ENCODE assay signal across 17 cellular contexts in the genomic region with DNA sequence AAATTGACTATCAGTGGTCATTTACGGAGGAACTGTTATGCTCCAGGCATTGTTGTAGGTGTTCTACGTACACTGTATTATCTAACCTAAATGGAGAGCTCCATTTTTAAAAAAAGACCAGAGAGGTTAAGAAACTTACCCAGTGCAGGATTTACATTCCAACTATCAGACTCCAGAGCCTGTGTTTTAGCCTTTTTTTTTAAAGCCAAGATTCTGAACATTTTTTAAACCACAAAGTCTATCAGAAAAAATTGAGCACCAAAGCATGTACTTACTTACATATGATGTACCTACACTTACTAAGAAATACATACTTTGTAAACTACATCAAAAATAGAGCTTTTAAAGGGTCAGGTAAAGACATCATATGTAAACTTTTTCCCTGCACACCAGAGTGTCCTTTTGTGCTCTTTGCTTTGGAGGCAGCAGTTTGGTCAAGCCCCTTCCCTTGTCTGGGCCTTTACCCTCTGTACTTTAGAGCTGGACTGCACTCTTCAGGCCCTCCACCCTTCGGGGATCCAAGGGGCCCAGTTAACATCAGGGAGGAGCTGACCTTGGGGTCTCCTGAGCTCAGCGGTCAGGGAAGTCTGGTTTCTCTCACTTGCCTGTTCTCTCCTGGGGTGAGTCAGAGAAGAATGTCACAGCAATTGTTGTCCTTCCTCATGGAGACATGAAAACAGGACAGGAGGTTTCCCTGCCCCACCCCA. TPM values are rescaled to one million over a fixed set of nuclear protein-coding genes. Genes with fewer than 3 reads are reported as not detected.
DNase-seq lines count a peak whose midpoint lies in the region; ATAC-seq and TF ChIP-seq lines count a peak whose summit lies in the region.
"Had no signal": no experiment of that assay in that cellular context is flagged by ENCODE, and none has a peak within 500 bp of the region (broad histone marks: within the 10 kb centered on the region; RNA-seq: fewer than 3 reads in every experiment).

No MANE protein-coding gene starts in this region.

- no peak overlapping the region for H3K27ac ChIP-seq in brain microvascular endothelial cell
- H3K27ac ChIP-seq: adrenal gland had no signal

- WGBS in lower leg skin, 2 donors = 75 to 77% methylated on average over 4 of the region's 4 CpGs

- intact Hi-C loops in left ventricle myocardium superior (cut with micrococcal nuclease) (no loop called here), lower leg skin (cut with DNase I; ENCODE audit: low total_unique reads) (no loop called here)

- peak; percentile 39 for ATAC-seq in left ventricle myocardium superior
- ATAC-seq: left colon had no signal

- no peak overlapping the region for H3K4me3 ChIP-seq in brain microvascular endothelial cell (ENCODE audit: low read depth, low read length)
- H3K4me3 ChIP-seq in lower leg skin (ENCODE audit: low read depth, poor library complexity, severe bottlenecking) = no peak overlapping the region
- H3K4me3 ChIP-seq: adrenal gland had no signal

- no peaks in the 10 kb centered on the region for H3K27me3 ChIP-seq in brain microvascular endothelial cell (replicated peaks)
- H3K27me3 ChIP-seq: adrenal gland had no signal

- no peak for TF ChIP-seq POLR2A in lower leg skin (IDR thresholded peaks at IDR 0.05)

- TF ChIP-seq CTCF in brain microvascular endothelial cell (IDR thresholded peaks at IDR 0.05; ENCODE audit: low read depth, low read length, missing control alignments) = no peak
- no peak for TF ChIP-seq CTCF in lower leg skin (IDR thresholded peaks at IDR 0.05)

- in situ Hi-C loops in brain microvascular endothelial cell (cut with HindIII; ENCODE audit: low pct_ligation_motif_present, low sequenced_read_pairs) = no loop called here

- H3K36me3 ChIP-seq in brain microvascular endothelial cell (replicated peaks) = peaks cover 44% of the 10 kb centered on the region

- peak; percentile 39 for DNase-seq in LHCN-M2 (ENCODE audit: low read depth)
- DNase-seq in brain microvascular endothelial cell = peak; percentile 27
- no peak for DNase-seq in left ventricle myocardium superior
- DNase-seq in pulmonary artery endothelial cell (ENCODE audit: low read depth, low spot score) = peak; percentile 8
- no peak for DNase-seq in lower leg skin (ENCODE audit: low spot score in 2 of 2)
- no peak for DNase-seq in activated T-cell treated with anti-CD3 and anti-CD28 coated beads, Interleukin-2, amount 50 U/mL, for 1 hour
- no peak for DNase-seq in NCI-H82 (lab: John Stamatoyannopoulos, UW)
- DNase-seq: activated CD4-positive, alpha-beta T cell treated with anti-CD3 and anti-CD28 coated beads for 4 hours; activated effector memory CD4-positive, alpha-beta T cell treated with anti-CD3 and anti-CD28 coated beads, Interleukin-2, amount 50 U/mL, for 16 hours; adrenal gland; cerebellar nuclear complex; EL; left colon; NCI-H1092 treated with DMSO at 0.1 percent for 48 hours; NCI-H2081 treated with DMSO at 0.1 percent for 48 hours; NCI-H510A treated with DMSO at 0.1 percent for 48 hours; SW 1271 had no signal

RNA-seq across cellular contexts. Expression of a gene that starts 58.4 kb away (rescaled TPM):
- total RNA-seq in LHCN-M2 (2014; rRNA removed) (50.1 and 57.3 TPM in 2 replicates), left ventricle myocardium superior (102 TPM), pulmonary artery endothelial cell (47.2 and 53.1 TPM in 2 replicates), lower leg skin (10 to 100 TPM; 22.4 to 30.1 (median 26.5) TPM)
- polyA plus RNA-seq in LHCN-M2 (2012) = 194 TPM

RNA-seq across cellular contexts. Expression of a gene that starts 58.5 kb away (rescaled TPM):
- total RNA-seq in LHCN-M2 (2014; rRNA removed) (56.0 and 61.0 TPM in 2 replicates), left ventricle myocardium superior (15.5 TPM), pulmonary artery endothelial cell (53.8 and 54.5 TPM in 2 replicates), lower leg skin (10 to 100 TPM; 23.0 to 34.1 (median 26.2) TPM)
- polyA plus RNA-seq in LHCN-M2 (2012) = 31.9 TPM

Comparison
In these comparisons a context has a peak if more than half of its experiments do, and no peak if none do; other contexts are left out.
1. DNase-seq: peak in LHCN-M2 (single experiment), brain microvascular endothelial cell (single experiment) and pulmonary artery endothelial cell (single experiment); none in left ventricle myocardium superior (single experiment), lower leg skin (0 of 2), activated T-cell treated with anti-CD3 and anti-CD28 coated beads, Interleukin-2, amount 50 U/mL, for 1 hour (single experiment) and NCI-H82 (single experiment).